Comparison of ENCODE assay signal across 8 cellular contexts in the genomic region with DNA sequence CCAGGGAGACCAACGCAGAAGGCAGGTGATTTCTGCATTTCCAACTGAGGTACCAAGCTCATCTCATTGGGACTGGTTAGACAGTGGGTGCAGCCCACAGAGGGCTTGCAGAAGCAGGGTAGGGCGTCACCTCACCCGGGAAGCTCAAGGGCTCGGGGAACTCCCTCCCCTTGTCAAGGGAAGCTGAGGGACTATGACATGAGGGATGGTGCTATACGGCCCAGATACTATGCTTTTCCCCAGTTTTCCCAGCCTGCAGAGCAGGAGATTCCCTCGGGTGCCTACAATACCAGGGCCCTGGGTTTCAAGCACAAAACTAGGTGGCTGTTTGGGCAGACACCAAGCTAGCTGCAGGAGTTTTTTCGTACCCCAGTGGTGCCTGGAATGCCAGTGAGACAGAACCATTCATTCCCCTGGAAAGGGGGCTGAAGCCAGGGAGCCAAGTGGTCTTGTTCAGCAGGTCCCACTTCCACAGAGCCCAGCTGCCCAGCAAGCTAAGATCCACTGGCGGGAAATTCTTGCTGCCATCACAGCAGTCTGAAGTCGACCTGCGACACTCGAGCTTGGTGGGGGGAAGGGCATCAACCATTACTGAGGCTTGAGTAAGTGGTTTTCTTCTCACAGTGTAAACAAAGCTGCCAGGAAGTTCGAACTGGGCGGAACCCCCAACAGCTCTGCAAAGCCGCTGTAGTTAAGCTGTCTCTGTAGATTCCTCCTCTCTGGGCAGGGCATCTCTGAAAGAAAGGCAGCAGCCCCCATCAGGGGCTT.
DNase-seq lines count a peak whose midpoint lies in the region; ATAC-seq and TF ChIP-seq lines count a peak whose summit lies in the region.
"Not testable (repeated sequence)": the region's sequence is repeated elsewhere in the genome, so short reads cannot be mapped to it uniquely, and the experiment has no call there.

No MANE protein-coding gene starts in this region.

- H3K4me3 ChIP-seq in HUES64 (ENCODE audit: low read length): 0 out of 2 replicates have a peak overlapping the region, but pooled peaks have one; percentile 14
- H3K4me3 ChIP-seq in PC-3 (ENCODE audit: low read length); endodermal cell (ENCODE audit: low read length); lower lobe of right lung: not testable (repeated sequence)

- peak in 9 of 10 experiments; percentile 7 to 60 (median 40) for DNase-seq in CD4-positive, alpha-beta T cell
- DNase-seq in PC-3: peak; percentile 65
- peak; percentile 6 for DNase-seq in activated CD4-positive, alpha-beta T cell treated with anti-CD3 and anti-CD28 coated beads, Interleukin-2, amount 50 U/mL, for 1 hour
- peak; percentile 39 for DNase-seq in activated naive CD4-positive, alpha-beta T cell treated with anti-CD3 and anti-CD28 coated beads for 36 hours
- DNase-seq in endodermal cell: peak; percentile 80
- DNase-seq in lower lobe of right lung: peak; percentile 54
- DNase-seq in stimulated activated CD4-positive, alpha-beta T cell treated with anti-CD3 and anti-CD28 coated beads, Interleukin-1b, Interleukin-23, amount 100 ng/mL, for 48 hours: peak; percentile 5

- peaks cover 57% of the 10 kb centered on the region for H3K36me3 Mint-ChIP-seq in CD4-positive, alpha-beta T cell (ENCODE audit: low read depth)
- H3K36me3 Mint-ChIP-seq in activated naive CD4-positive, alpha-beta T cell treated with anti-CD3 and anti-CD28 coated beads for 36 hours (ENCODE audit: low read depth): peaks cover 16% of the 10 kb centered on the region
- not testable (repeated sequence) for H3K36me3 Mint-ChIP-seq in endodermal cell (ENCODE audit: low read depth)

- CTCF ChIA-PET in CD4-positive, alpha-beta T cell (lab: Charles Lee); PC-3 (lab: Charles Lee): not testable (repeated sequence)
- CTCF ChIA-PET in activated naive CD4-positive, alpha-beta T cell treated with anti-CD3 and anti-CD28 coated beads for 36 hours (lab: Charles Lee): interaction anchor here (0.6 kb wide), 1 partner anchor 1178 kb away, joined by 3 read pairs; no protein-coding TSS in a partner anchor

- H3K27ac Mint-ChIP-seq in CD4-positive, alpha-beta T cell: peak overlapping the region; percentile 72
- not testable (repeated sequence) for H3K27ac Mint-ChIP-seq in activated naive CD4-positive, alpha-beta T cell treated with anti-CD3 and anti-CD28 coated beads for 36 hours
- peak overlapping the region; percentile 26 for H3K27ac Mint-ChIP-seq in endodermal cell

- H4K20me1 ChIP-seq in PC-3 (ENCODE audit: low read length): not testable (repeated sequence)

- not testable (repeated sequence) for H3K36me3 ChIP-seq in HUES64 (ENCODE audit: insufficient read depth, low read length); PC-3 (ENCODE audit: low read depth, low read length); endodermal cell (ENCODE audit: control insufficient read depth, insufficient read depth, low read length); lower lobe of right lung

- not testable (repeated sequence) for H3K9me3 ChIP-seq in CD4-positive, alpha-beta T cell (ENCODE audit: control insufficient read depth, low read length); HUES64 (ENCODE audit: insufficient read depth, low read depth, low read length); PC-3 (ENCODE audit: low read length); endodermal cell (ENCODE audit: control insufficient read depth, low read length); lower lobe of right lung

- peak; percentile 88 for ATAC-seq in CD4-positive, alpha-beta T cell (ENCODE audit: poor library complexity)
- ATAC-seq in PC-3 (peak; percentile 94), lower lobe of right lung (peak; percentile 45 to 57)

- H3K79me2 ChIP-seq in PC-3 (ENCODE audit: low read length): not testable (repeated sequence)

- H3F3A ChIP-seq in PC-3 (ENCODE audit: low read length, unreplicated experiment): not testable (repeated sequence)

- not testable (repeated sequence) for BruUV-seq in PC-3 (replicated peaks; lab: Mats Ljungman, UMichigan)

- 61% methylated on average over 14 of the region's 14 CpGs for WGBS in HUES64
- 55 to 65% methylated on average over 6 to 14 of the region's 14 CpGs for WGBS in endodermal cell (ENCODE audit: insufficient coverage in 1 of 2, insufficient read length in 1 of 2), 2 experiments

- peak overlapping the region; percentile 73 for H2AFZ ChIP-seq in PC-3 (ENCODE audit: low read length)

- peaks cover 31% of the 10 kb centered on the region for H3K4me1 Mint-ChIP-seq in CD4-positive, alpha-beta T cell (ENCODE audit: low read depth)
- H3K4me1 Mint-ChIP-seq in activated naive CD4-positive, alpha-beta T cell treated with anti-CD3 and anti-CD28 coated beads for 36 hours (ENCODE audit: low read depth): peaks cover 19% of the 10 kb centered on the region
- peaks cover 12% of the 10 kb centered on the region for H3K4me1 Mint-ChIP-seq in endodermal cell

- POLR2A ChIA-PET in CD4-positive, alpha-beta T cell (lab: Charles Lee): interaction anchor here (0.7 to 1.8 kb wide), 5 partner anchors 12 to 61 kb away, joined by 3 to 11 read pairs (median 3); no protein-coding TSS in a partner anchor
- POLR2A ChIA-PET in PC-3 (lab: Charles Lee; ENCODE audit: unreplicated experiment): not testable (repeated sequence)

- peaks cover 24% of the 10 kb centered on the region for H3K9me3 Mint-ChIP-seq in CD4-positive, alpha-beta T cell
- peaks cover 29% of the 10 kb centered on the region for H3K9me3 Mint-ChIP-seq in activated naive CD4-positive, alpha-beta T cell treated with anti-CD3 and anti-CD28 coated beads for 36 hours
- peaks cover 18% of the 10 kb centered on the region for H3K9me3 Mint-ChIP-seq in endodermal cell

- intact Hi-C loops in CD4-positive, alpha-beta T cell (cut with DNase I, micrococcal nuclease): loop anchor here in 1 of 2 experiments (5.0 kb wide), 1 partner anchor 53 kb away; no protein-coding TSS in a partner anchor
- intact Hi-C loops in PC-3 (cut with micrococcal nuclease); lower lobe of right lung (cut with DNase I): not testable (repeated sequence)
- intact Hi-C loops in activated naive CD4-positive, alpha-beta T cell treated with anti-CD3 and anti-CD28 coated beads for 36 hours (cut with micrococcal nuclease): loop anchor here (2.0 kb wide), 1 partner anchor 19 kb away; no protein-coding TSS in a partner anchor

- H3K4me1 ChIP-seq in HUES64 (ENCODE audit: insufficient read depth, low read length) (peaks cover 15% of the 10 kb centered on the region), PC-3 (ENCODE audit: insufficient read depth, low read length) (peaks cover 23% of the 10 kb centered on the region)
- not testable (repeated sequence) for H3K4me1 ChIP-seq in endodermal cell (ENCODE audit: control insufficient read depth, insufficient read depth, low read length); lower lobe of right lung

- peak overlapping the region; percentile 42 for H3K4me3 Mint-ChIP-seq in CD4-positive, alpha-beta T cell
- not testable (repeated sequence) for H3K4me3 Mint-ChIP-seq in activated naive CD4-positive, alpha-beta T cell treated with anti-CD3 and anti-CD28 coated beads for 36 hours
- H3K4me3 Mint-ChIP-seq in endodermal cell: peak overlapping the region; percentile 18

- not testable (repeated sequence) for H3K27me3 Mint-ChIP-seq in CD4-positive, alpha-beta T cell; activated naive CD4-positive, alpha-beta T cell treated with anti-CD3 and anti-CD28 coated beads for 36 hours (ENCODE audit: low read depth); endodermal cell (ENCODE audit: insufficient read depth)

- H3K27ac ChIP-seq in CD4-positive, alpha-beta T cell (ENCODE audit: low read depth, low read length); HUES64 (ENCODE audit: low read depth, low read length); PC-3 (ENCODE audit: low read length); endodermal cell (ENCODE audit: low read depth, low read length); lower lobe of right lung: not testable (repeated sequence)

- peak overlapping the region; percentile 44; the same call in 1 of the 2 replicates for H3K4me2 ChIP-seq in PC-3 (ENCODE audit: low read length)

- H3K9me2 ChIP-seq in PC-3 (replicated peaks; ENCODE audit: low read length): not testable (repeated sequence)

- TF ChIP-seq CTCF in CD4-positive, alpha-beta T cell (IDR thresholded peaks at IDR 0.05); PC-3 (conservative IDR thresholded peaks at IDR 0.05; ENCODE audit: low read depth, low read length); endodermal cell (conservative IDR thresholded peaks at IDR 0.05); lower lobe of right lung (IDR thresholded peaks at IDR 0.05): not testable (repeated sequence)

- H3K9ac ChIP-seq in HUES64 (ENCODE audit: low read depth, low read length): peak overlapping the region; percentile 19; the same call in 1 of the 2 replicates
- not testable (repeated sequence) for H3K9ac ChIP-seq in PC-3 (ENCODE audit: low read length); endodermal cell (ENCODE audit: extremely low read depth, low read length, poor library complexity, severe bottlenecking)

- not testable (repeated sequence) for H3K27me3 ChIP-seq in CD4-positive, alpha-beta T cell (ENCODE audit: control insufficient read depth, insufficient read depth, low read length); HUES64 (ENCODE audit: insufficient read depth, low read length); PC-3 (ENCODE audit: low read length); endodermal cell (ENCODE audit: control insufficient read depth, insufficient read depth, low read length, poor library complexity, severe bottlenecking); lower lobe of right lung (ENCODE audit: low read depth)

Comparison
In these comparisons a context has a peak if more than half of its experiments do, and no peak if none do; other contexts are left out.
1. DNase-seq: peak in every context shown above with its lines; median percentile 80 in endodermal cell; 65 in PC-3; 54 in lower lobe of right lung; 40 in CD4-positive, alpha-beta T cell; 39 in activated naive CD4-positive, alpha-beta T cell treated with anti-CD3 and anti-CD28 coated beads for 36 hours; 6 in activated CD4-positive, alpha-beta T cell treated with anti-CD3 and anti-CD28 coated beads, Interleukin-2, amount 50 U/mL, for 1 hour; 5 in stimulated activated CD4-positive, alpha-beta T cell treated with anti-CD3 and anti-CD28 coated beads, Interleukin-1b, Interleukin-23, amount 100 ng/mL, for 48 hours.